ENCODE assay signal across 10 cellular contexts in genomic region chr9:124277420-124277819, GRCh38. TPM values are rescaled to one million over a fixed set of nuclear protein-coding genes. Genes with fewer than 3 reads are reported as not detected.
A peak's percentile ranks its signal among the peaks of the same experiment; 100 is the strongest.
DNase-seq lines count a peak whose midpoint lies in the region; ATAC-seq and TF ChIP-seq lines count a peak whose summit lies in the region.
"Had no signal": no experiment of that assay in that cellular context is flagged by ENCODE, and none has a peak within 500 bp of the region (broad histone marks: within the 10 kb centered on the region; RNA-seq: fewer than 3 reads in every experiment).

No MANE protein-coding gene starts in this region.

- intact Hi-C loops in IMR-90 (cut with micrococcal nuclease) (no loop called here), upper lobe of right lung (cut with DNase I) (no loop called here)
- intact Hi-C loops in dendritic cell treated with granulocyte-macrophage colony-stimulating factor and Interleukin-4, amounts not matched to agents 40 ng/mL and 50 ng/mL, for 4 days (cut with micrococcal nuclease), result no loop called here

- H3K27ac ChIP-seq in IMR-90 (ENCODE audit: insufficient read depth, low read length) (no peak overlapping the region), neural progenitor cell (no peak overlapping the region), upper lobe of right lung (peak overlapping the region; percentile 26)

- no peak overlapping the region for H2BK15ac ChIP-seq in IMR-90 (ENCODE audit: low read depth, low read length)

- no peak overlapping the region for H3K56ac ChIP-seq in IMR-90 (ENCODE audit: extremely low read depth, insufficient read depth, low read length)

- no peak overlapping the region for H3K4me3 ChIP-seq in IMR-90 (ENCODE audit: insufficient read depth, low read depth, low read length)
- H3K4me3 ChIP-seq in neural progenitor cell, result no peak overlapping the region
- no peak overlapping the region for H3K4me3 ChIP-seq in upper lobe of right lung
- H3K4me3 ChIP-seq: BLaER1 had no signal

- peaks cover 3% of the 10 kb centered on the region for H3F3A ChIP-seq in neural progenitor cell (ENCODE audit: low read depth)

- no peaks in the 10 kb centered on the region for H3K9me3 Mint-ChIP-seq in dendritic cell treated with granulocyte-macrophage colony-stimulating factor and Interleukin-4, amounts not matched to agents 40 ng/mL and 50 ng/mL, for 4 days
- no peaks in the 10 kb centered on the region for H3K9me3 Mint-ChIP-seq in neural progenitor cell

- BruUV-seq in IMR-90 (replicated peaks; lab: Mats Ljungman, UMichigan), result no TSS peak

- DNase-seq in IMR-90, result no peak
- no peak for DNase-seq in neural progenitor cell (ENCODE audit: low spot score)
- no peak for DNase-seq in upper lobe of right lung
- DNase-seq in UCSD-AML1 (lab: John Stamatoyannopoulos, UW; ENCODE audit: unreplicated experiment), result no peak
- DNase-seq in NCI-H1092 (lab: John Stamatoyannopoulos, UW), result no peak
- DNase-seq: COR-L47, NCI-H1694 had no signal

- H3K4me3 Mint-ChIP-seq in dendritic cell treated with granulocyte-macrophage colony-stimulating factor and Interleukin-4, amounts not matched to agents 40 ng/mL and 50 ng/mL, for 4 days, result no peak overlapping the region
- H3K4me3 Mint-ChIP-seq in neural progenitor cell, result no peak overlapping the region

- ATAC-seq in IMR-90 (ENCODE audit: low read depth) (no peak), upper lobe of right lung (no peak), HG02870 (IDR thresholded peaks at IDR 0.05; ENCODE audit: unreplicated experiment) (no peak)

- H3K79me1 ChIP-seq in IMR-90 (ENCODE audit: low read depth in 1 of 2, low read length in 2 of 2), result peaks cover 24 to 91% of the 10 kb centered on the region in 2 experiments

- H2BK5ac ChIP-seq in IMR-90 (ENCODE audit: low read depth, low read length, poor library complexity, severe bottlenecking), result no peak overlapping the region

- H3K27me3 ChIP-seq in IMR-90 (ENCODE audit: control insufficient read depth, insufficient read depth, low read length) (no peaks in the 10 kb centered on the region), neural progenitor cell (no peaks in the 10 kb centered on the region), upper lobe of right lung (no peaks in the 10 kb centered on the region)
- H3K27me3 ChIP-seq: BLaER1 had no signal

- no peaks in the 10 kb centered on the region for H3K27me3 Mint-ChIP-seq in dendritic cell treated with granulocyte-macrophage colony-stimulating factor and Interleukin-4, amounts not matched to agents 40 ng/mL and 50 ng/mL, for 4 days
- peaks cover 13% of the 10 kb centered on the region for H3K27me3 Mint-ChIP-seq in neural progenitor cell (ENCODE audit: insufficient read depth, low read depth)

- H4K8ac ChIP-seq in IMR-90 (ENCODE audit: low read depth in 2 of 2, low read length in 2 of 2), result no peak overlapping the region

- H3K36me3 Mint-ChIP-seq in dendritic cell treated with granulocyte-macrophage colony-stimulating factor and Interleukin-4, amounts not matched to agents 40 ng/mL and 50 ng/mL, for 4 days (ENCODE audit: low read depth), result peaks cover 78% of the 10 kb centered on the region
- no peaks in the 10 kb centered on the region for H3K36me3 Mint-ChIP-seq in neural progenitor cell

- no peak overlapping the region for H3K4me2 ChIP-seq in IMR-90 (ENCODE audit: low read depth, low read length)
- H3K4me2 ChIP-seq in neural progenitor cell, result no peak overlapping the region
- H3K4me2 ChIP-seq: BLaER1 had no signal

- no peak overlapping the region for H3K4ac ChIP-seq in IMR-90 (ENCODE audit: low read depth, low read length)

- H3K9me1 ChIP-seq in IMR-90 (ENCODE audit: insufficient read depth, low read length), result peaks cover 60% of the 10 kb centered on the region

- no peak overlapping the region for H2BK20ac ChIP-seq in IMR-90 (ENCODE audit: low read depth, low read length)

- no peak for TF ChIP-seq POLR2A in IMR-90 (IDR thresholded peaks at IDR 0.05; ENCODE audit: low read depth, low read length)

- in situ Hi-C loops in IMR-90 (cut with MboI; ENCODE audit: low sequenced_read_pairs), result no loop called here

- H3K4me1 Mint-ChIP-seq in dendritic cell treated with granulocyte-macrophage colony-stimulating factor and Interleukin-4, amounts not matched to agents 40 ng/mL and 50 ng/mL, for 4 days (ENCODE audit: low read depth), result peaks cover 100% of the 10 kb centered on the region
- peaks cover 41% of the 10 kb centered on the region for H3K4me1 Mint-ChIP-seq in neural progenitor cell

- H2AFZ ChIP-seq in IMR-90 (replicated peaks; ENCODE audit: low read length, poor library complexity), result no peak overlapping the region
- H2AFZ ChIP-seq in neural progenitor cell (replicated peaks), result no peak overlapping the region

- peaks cover 23% of the 10 kb centered on the region for H3K36me3 ChIP-seq in IMR-90 (ENCODE audit: control insufficient read depth, insufficient read depth, low read length)
- no peaks in the 10 kb centered on the region for H3K36me3 ChIP-seq in neural progenitor cell
- H3K36me3 ChIP-seq in upper lobe of right lung, result peaks cover 4% of the 10 kb centered on the region

- H3K14ac ChIP-seq in IMR-90 (replicated peaks; ENCODE audit: low read depth, low read length), result no peak overlapping the region

- no peak overlapping the region for H4K91ac ChIP-seq in IMR-90 (ENCODE audit: insufficient read depth, low read depth, low read length)

- no peak overlapping the region for H3K18ac ChIP-seq in IMR-90 (ENCODE audit: low read depth, low read length)

- no peak for TF ChIP-seq RAD21 in IMR-90 (IDR thresholded peaks at IDR 0.05; ENCODE audit: low read length)

- H3K4me1 ChIP-seq in IMR-90 (ENCODE audit: control insufficient read depth, insufficient read depth, low read length) (peaks cover 61% of the 10 kb centered on the region), neural progenitor cell (peaks cover 16% of the 10 kb centered on the region), upper lobe of right lung (peaks cover 56% of the 10 kb centered on the region)

- H4K5ac ChIP-seq in IMR-90 (ENCODE audit: low read depth, low read length), result no peak overlapping the region

- no peak overlapping the region for H2BK120ac ChIP-seq in IMR-90 (ENCODE audit: low read depth, low read length)

- H4K20me1 ChIP-seq in IMR-90 (ENCODE audit: insufficient read depth, low read length), result peaks cover 86% of the 10 kb centered on the region
- peaks cover 42% of the 10 kb centered on the region for H4K20me1 ChIP-seq in neural progenitor cell (ENCODE audit: low read depth)

- peak overlapping the region; percentile 79 for H3K27ac Mint-ChIP-seq in dendritic cell treated with granulocyte-macrophage colony-stimulating factor and Interleukin-4, amounts not matched to agents 40 ng/mL and 50 ng/mL, for 4 days
- peak overlapping the region; percentile 29 for H3K27ac Mint-ChIP-seq in neural progenitor cell

- no peak overlapping the region; the same call in 1 of the 2 replicates for H3K23ac ChIP-seq in IMR-90 (ENCODE audit: low read depth, low read length)

- H2AK9ac ChIP-seq in IMR-90 (replicated peaks; ENCODE audit: low read depth, low read length, poor library complexity), result no peak overlapping the region

- H3K9ac ChIP-seq in IMR-90 (ENCODE audit: low read depth, low read length), result no peak overlapping the region
- H3K9ac ChIP-seq in neural progenitor cell, result no peak overlapping the region
- H3K9ac ChIP-seq: BLaER1 had no signal

- CTCF ChIA-PET in IMR-90 (lab: Yijun Ruan, JAX), result no interaction called here

- no CpG with 5 or more reads among the region's 17 CpGs for WGBS in IMR-90 (ENCODE audit: extremely low coverage in 2 of 2, insufficient read length in 1 of 2), 2 experiments

- 0 out of 2 replicates have a peak overlapping the region, but pooled peaks have one; percentile 75 for H2AK5ac ChIP-seq in IMR-90 (ENCODE audit: low read depth, low read length)

- no peak for TF ChIP-seq CTCF in IMR-90 (conservative IDR thresholded peaks at IDR 0.05; ENCODE audit: low read depth, low read length)
- TF ChIP-seq CTCF in neural progenitor cell (IDR thresholded peaks at IDR 0.05), result no peak
- TF ChIP-seq CTCF in upper lobe of right lung (IDR thresholded peaks at IDR 0.05), result no peak

- dilution Hi-C loops in IMR-90 (cut with HindIII; ENCODE audit: low sequenced_read_pairs, unreplicated experiment), result no loop called here

- POLR2A ChIA-PET in IMR-90 (lab: Charles Lee; ENCODE audit: unreplicated experiment), result no interaction called here

- peaks cover 11% of the 10 kb centered on the region for H3K79me2 ChIP-seq in neural progenitor cell (ENCODE audit: low read depth)

- no peaks in the 10 kb centered on the region for H3K9me3 ChIP-seq in IMR-90 (ENCODE audit: control insufficient read depth, insufficient read depth, low read length)
- no peaks in the 10 kb centered on the region for H3K9me3 ChIP-seq in neural progenitor cell (ENCODE audit: low read depth)
- H3K9me3 ChIP-seq in upper lobe of right lung, result no peaks in the 10 kb centered on the region
- H3K9me3 ChIP-seq: BLaER1 had no signal

TF ChIP-seq in IMR-90, 13 proteins besides CTCF, POLR2A, EP300 and RAD21 (continues in another document):
- TF ChIP-seq ELK1 (IDR thresholded peaks at IDR 0.05; ENCODE audit: borderline replicate concordance, low read depth, low read length) (no peak), CHD1 (IDR thresholded peaks at IDR 0.05; ENCODE audit: low read depth, low read length) (no peak), FOS (IDR thresholded peaks at IDR 0.05; ENCODE audit: low read depth, low read length) (no peak), RFX5 (IDR thresholded peaks at IDR 0.05; ENCODE audit: low read depth, low read length) (no peak), NFE2L2 (IDR thresholded peaks at IDR 0.05; ENCODE audit: low read depth, low read length) (no peak), MXI1 (IDR thresholded peaks at IDR 0.05; ENCODE audit: borderline replicate concordance, low read depth, low read length) (no peak), MAZ (IDR thresholded peaks at IDR 0.05; ENCODE audit: borderline replicate concordance, low read depth, low read length) (no peak), MAFK (IDR thresholded peaks at IDR 0.05; ENCODE audit: low read depth, low read length) (no peak), BHLHE40 (IDR thresholded peaks at IDR 0.05; ENCODE audit: low read depth, low read length) (no peak), CEBPB (IDR thresholded peaks at IDR 0.05; ENCODE audit: low read depth, low read length) (no peak)

RNA-seq across cellular contexts. Expression of gene NEK6, which starts 19.7 kb away (rescaled TPM):
- 77.8 and 79.9 TPM in 2 replicates for total RNA-seq in IMR-90 (2012; rRNA removed)
- polyA plus RNA-seq in IMR-90 (2012; rRNA removed), result 110 and 112 TPM in 2 replicates
- polyA plus RNA-seq in IMR-90 (2012; cell fraction: cytosol; rRNA removed), result 55.9 and 71.1 TPM in 2 replicates
- polyA plus RNA-seq in IMR-90 (2012; cell fraction: nucleus; rRNA removed; ENCODE audit: low replicate concordance), result 133 and 147 TPM in 2 replicates
- 18.5 and 21.2 TPM in 2 replicates for total RNA-seq in neural progenitor cell (ENCODE audit: low replicate concordance)
- 137 TPM for total RNA-seq in upper lobe of right lung
